8 cellular contexts compared by ENCODE assay signal in genomic region chr7:100803398-100804161, GRCh38.
DNase-seq lines count a peak whose midpoint lies in the region; ATAC-seq and TF ChIP-seq lines count a peak whose summit lies in the region.

No MANE protein-coding gene starts in this region.

- H3K9me3 ChIP-seq in WERI-Rb-1 (ENCODE audit: severe bottlenecking) (no peaks in the 10 kb centered on the region), neutrophil (no peaks in the 10 kb centered on the region)

- ATAC-seq in GM18870 (IDR thresholded peaks at IDR 0.05; ENCODE audit: unreplicated experiment) (peak; percentile 89), HG03025 (IDR thresholded peaks at IDR 0.05; ENCODE audit: low FRiP score, unreplicated experiment) (peak; percentile 69)

- no peak overlapping the region for H3K27ac ChIP-seq in WERI-Rb-1
- H3K27ac ChIP-seq in neutrophil = peak overlapping the region; percentile 39

- H3K4me3 ChIP-seq in WERI-Rb-1 (ENCODE audit: low read depth, low read length) (peak overlapping the region; percentile 22), foreskin fibroblast (ENCODE audit: low read depth in 1 of 2, low read length in 2 of 2) (no peak overlapping the region), neutrophil (ENCODE audit: low read depth in 1 of 2, low read length in 1 of 2) (no peak overlapping the region)

- H3K36me3 ChIP-seq in WERI-Rb-1 (no peaks in the 10 kb centered on the region), neutrophil (peaks cover 42% of the 10 kb centered on the region)

- no peak for TF ChIP-seq CTCF in WERI-Rb-1 (IDR thresholded peaks at IDR 0.05; ENCODE audit: low read depth, low read length)
- TF ChIP-seq CTCF in foreskin fibroblast (IDR thresholded peaks at IDR 0.05; ENCODE audit: low read depth, low read length) = no peak
- no peak for TF ChIP-seq CTCF in neutrophil (IDR thresholded peaks at IDR 0.05)

- DNase-seq in COLO829 (ENCODE audit: low spot score) = peak; percentile 97
- peak; percentile 61 for DNase-seq in NCI-H2107 (lab: John Stamatoyannopoulos, UW)
- peak; percentile 90 for DNase-seq in WERI-Rb-1
- DNase-seq in foreskin fibroblast = peak; percentile 88 to 96
- no peak for DNase-seq in cerebellar nuclear complex (lab: John Stamatoyannopoulos, UW)

- peaks cover 15 to 20% of the 10 kb centered on the region in 2 experiments for H3K4me1 ChIP-seq in neutrophil (ENCODE audit: control insufficient read depth in 1 of 2, insufficient read depth in 1 of 2, low read depth in 1 of 2, low read length in 1 of 2)

- H3K27me3 ChIP-seq in WERI-Rb-1 (ENCODE audit: insufficient read depth, low read depth, severe bottlenecking) (peaks cover 26% of the 10 kb centered on the region), neutrophil (peaks cover 35% of the 10 kb centered on the region)

Comparison
In these comparisons a context has a peak if more than half of its experiments do, and no peak if none do; other contexts are left out.
1. DNase-seq: peak in COLO829 (single experiment), NCI-H2107 (single experiment), WERI-Rb-1 (single experiment) and foreskin fibroblast (2 of 2); none in cerebellar nuclear complex (0 of 2).